1 cellular context compared by ENCODE assay signal in the genomic region with DNA sequence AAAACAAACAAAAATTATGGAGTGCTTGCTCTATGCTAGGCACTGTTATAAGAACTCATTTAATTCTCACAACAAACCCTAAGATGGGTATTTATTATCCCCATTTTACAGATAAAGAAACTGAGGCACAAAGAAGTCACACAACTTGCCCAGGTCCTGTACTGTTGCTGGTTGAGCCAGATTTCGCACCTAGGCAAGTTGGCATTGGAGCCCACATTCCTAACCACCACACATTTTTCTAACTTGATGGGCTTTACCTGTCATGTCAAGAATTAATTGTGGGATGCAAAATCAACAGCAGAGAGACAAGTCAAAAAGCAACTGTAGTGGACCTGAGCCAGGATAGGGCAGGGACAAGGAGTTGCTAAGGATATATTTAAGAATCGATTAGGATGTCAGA.
TF ChIP-seq lines count a peak whose summit lies in the region.

No MANE protein-coding gene starts in this region.

TF ChIP-seq in SK-N-SH treated with all-trans-retinoic acid at 6 μM for 48 hours, 23 proteins besides CTCF, POLR2A, EP300 and RAD21 (continued from another document):
- TF ChIP-seq POU6F1 (CRISPR knock-in tag; IDR thresholded peaks at IDR 0.05; ENCODE audit: borderline replicate concordance, low read depth) (no peak), ZFP3 (CRISPR knock-in tag; IDR thresholded peaks at IDR 0.05) (no peak), OSR1 (CRISPR knock-in tag; IDR thresholded peaks at IDR 0.05) (no peak)
- TF ChIP-seq, protein P1, sequence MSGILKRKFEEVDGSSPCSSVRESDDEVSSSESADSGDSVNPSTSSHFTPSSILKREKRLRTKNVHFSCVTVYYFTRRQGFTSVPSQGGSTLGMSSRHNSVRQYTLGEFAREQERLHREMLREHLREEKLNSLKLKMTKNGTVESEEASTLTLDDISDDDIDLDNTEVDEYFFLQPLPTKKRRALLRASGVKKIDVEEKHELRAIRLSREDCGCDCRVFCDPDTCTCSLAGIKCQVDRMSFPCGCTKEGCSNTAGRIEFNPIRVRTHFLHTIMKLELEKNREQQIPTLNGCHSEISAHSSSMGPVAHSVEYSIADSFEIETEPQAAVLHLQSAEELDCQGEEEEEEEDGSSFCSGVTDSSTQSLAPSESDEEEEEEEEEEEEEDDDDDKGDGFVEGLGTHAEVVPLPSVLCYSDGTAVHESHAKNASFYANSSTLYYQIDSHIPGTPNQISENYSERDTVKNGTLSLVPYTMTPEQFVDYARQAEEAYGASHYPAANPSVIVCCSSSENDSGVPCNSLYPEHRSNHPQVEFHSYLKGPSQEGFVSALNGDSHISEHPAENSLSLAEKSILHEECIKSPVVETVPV (CRISPR knock-in tag; IDR thresholded peaks at IDR 0.05) = no peak
